In the genomic region with DNA sequence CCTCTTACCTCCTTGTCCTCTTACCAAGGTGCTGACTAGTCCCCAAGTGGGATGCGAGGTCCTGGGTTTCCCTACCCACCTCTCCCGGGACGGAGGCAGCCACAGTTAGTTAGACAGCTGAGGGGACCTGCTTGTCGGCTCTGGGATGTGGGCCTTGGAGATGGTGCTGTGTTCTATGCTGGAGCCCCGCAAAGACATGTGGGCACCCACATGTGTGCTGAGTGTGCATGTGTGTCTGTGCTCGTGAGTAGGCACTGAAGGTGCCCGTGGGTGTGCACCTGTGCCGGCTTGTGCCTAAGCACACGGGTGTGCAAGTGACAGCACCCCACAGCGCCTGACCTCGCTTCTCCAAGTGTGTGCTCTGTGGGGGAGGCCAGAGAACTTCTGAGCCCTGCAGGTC, we compare ENCODE assay signal across 11 cellular contexts.
A peak's percentile ranks its signal among the peaks of the same experiment; 100 is the strongest.
DNase-seq lines count a peak whose midpoint lies in the region; ATAC-seq, FAIRE-seq and TF ChIP-seq lines count a peak whose summit lies in the region.
"Had no signal": no experiment of that assay in that cellular context is flagged by ENCODE, and none has a peak within 500 bp of the region (broad histone marks: within the 10 kb centered on the region; RNA-seq: fewer than 3 reads in every experiment).

No MANE protein-coding gene starts in this region.

- no peak overlapping the region for H3K27ac Mint-ChIP-seq in astrocyte (ENCODE audit: unreplicated experiment)
- H3K27ac Mint-ChIP-seq: activated CD4-positive, alpha-beta T cell treated with anti-CD3 and anti-CD28 coated beads for 36 hours had no signal

- H3K4me3 ChIP-seq in cardiac muscle cell (peak overlapping the region; percentile 41), astrocyte (ENCODE audit: insufficient read depth, low read depth, low read length) (no peak overlapping the region), mucosa of rectum (ENCODE audit: low read length in 2 of 2) (peak overlapping the region; percentile 65 to 69), upper lobe of right lung (peak overlapping the region; percentile 39), left lung (peak overlapping the region in 1 of 2 donors; percentile 29)

- ATAC-seq in left cardiac atrium (no peak), upper lobe of right lung (no peak), left lung (no peak)

- H3K36me3 Mint-ChIP-seq in astrocyte (ENCODE audit: low read depth, unreplicated experiment) = no peaks in the 10 kb centered on the region

- H3K36me3 ChIP-seq in cardiac muscle cell (no peaks in the 10 kb centered on the region), astrocyte (ENCODE audit: insufficient read depth, low read length) (no peaks in the 10 kb centered on the region), mucosa of rectum (ENCODE audit: control insufficient read depth in 2 of 2, insufficient read depth in 2 of 2, low read length in 2 of 2) (no peaks in the 10 kb centered on the region), upper lobe of right lung (no peaks in the 10 kb centered on the region), left lung (no peaks in the 10 kb centered on the region)

- H3K9ac ChIP-seq in astrocyte (ENCODE audit: low read length) = no peak overlapping the region
- peak overlapping the region; percentile 38 to 52 for H3K9ac ChIP-seq in mucosa of rectum (ENCODE audit: low read depth in 1 of 2, low read length in 2 of 2)

- H3K9me3 ChIP-seq in cardiac muscle cell (ENCODE audit: low read depth) (no peaks in the 10 kb centered on the region), astrocyte (ENCODE audit: insufficient read depth, low read depth, low read length) (peaks cover 18% of the 10 kb centered on the region), mucosa of rectum (ENCODE audit: control insufficient read depth in 2 of 2, low read length in 2 of 2) (no peaks in the 10 kb centered on the region), upper lobe of right lung (no peaks in the 10 kb centered on the region), left lung (no peaks in the 10 kb centered on the region)

- H3K27me3 ChIP-seq in cardiac muscle cell (no peaks in the 10 kb centered on the region), astrocyte (ENCODE audit: insufficient read depth, low read length) (peaks cover 59% of the 10 kb centered on the region), mucosa of rectum (ENCODE audit: control insufficient read depth in 2 of 2, insufficient read depth in 2 of 2, low read length in 2 of 2) (peaks cover 4 to 5% of the 10 kb centered on the region in 2 donors), upper lobe of right lung (peaks cover 13% of the 10 kb centered on the region), left lung (peaks cover 5 to 51% of the 10 kb centered on the region in 2 donors)

- intact Hi-C loops in left cardiac atrium (cut with DNase I) = no loop called here
- intact Hi-C loops in upper lobe of right lung (cut with DNase I) = no loop called here
- intact Hi-C loops in left lung (cut with DNase I) = no loop called here

- H3K4me1 Mint-ChIP-seq in astrocyte (ENCODE audit: low read depth, unreplicated experiment) = no peaks in the 10 kb centered on the region

- H3K4me3 Mint-ChIP-seq in astrocyte (ENCODE audit: unreplicated experiment) = no peak overlapping the region
- H3K4me3 Mint-ChIP-seq: activated CD4-positive, alpha-beta T cell treated with anti-CD3 and anti-CD28 coated beads for 36 hours had no signal

- peaks cover 80% of the 10 kb centered on the region for H3K27me3 Mint-ChIP-seq in astrocyte (ENCODE audit: low read depth, unreplicated experiment)

- TF ChIP-seq CTCF in cardiac muscle cell (IDR thresholded peaks at IDR 0.05; ENCODE audit: low read depth, low read length) (no peak), astrocyte (IDR thresholded peaks at IDR 0.05; ENCODE audit: insufficient read depth, low read depth, low read length) (no peak), upper lobe of right lung (IDR thresholded peaks at IDR 0.05) (no peak), left lung (IDR thresholded peaks at IDR 0.05) (no peak)

- FAIRE-seq in astrocyte (lab: Jason Lieb, UNC) = no peak

- H3K4me2 ChIP-seq in astrocyte (ENCODE audit: low read length) = peak overlapping the region; percentile 72

- H2AFZ ChIP-seq in astrocyte (ENCODE audit: low read depth, low read length) = no peak overlapping the region

- peaks cover 3% of the 10 kb centered on the region for H3K9me3 Mint-ChIP-seq in astrocyte (ENCODE audit: unreplicated experiment)
- H3K9me3 Mint-ChIP-seq: central memory CD8-positive, alpha-beta T cell had no signal

- no peaks in the 10 kb centered on the region for H3K4me1 ChIP-seq in cardiac muscle cell (ENCODE audit: low read depth)
- peaks cover 4% of the 10 kb centered on the region for H3K4me1 ChIP-seq in astrocyte (ENCODE audit: insufficient read depth, low read length)
- H3K4me1 ChIP-seq in mucosa of rectum (ENCODE audit: control insufficient read depth in 2 of 2, insufficient read depth in 2 of 2, low read length in 2 of 2) = peaks cover 0 to 22% of the 10 kb centered on the region in 2 donors
- H3K4me1 ChIP-seq in upper lobe of right lung = peaks cover 7% of the 10 kb centered on the region
- H3K4me1 ChIP-seq in left lung = peaks cover 0 to 12% of the 10 kb centered on the region in 2 donors

- no peak for DNase-seq in cardiac muscle cell (ENCODE audit: low read depth in 1 of 2, low spot score in 1 of 2)
- no peak for DNase-seq in left cardiac atrium
- no peak for DNase-seq in astrocyte (ENCODE audit: low read depth)
- no peak for DNase-seq in upper lobe of right lung
- DNase-seq in dedifferentiated amniotic fluid mesenchymal stem cell (ENCODE audit: extremely low spot score) = no peak
- no peak for DNase-seq in SIG-M5 treated with dmso at 0.1 percent for 504 hours (lab: John Stamatoyannopoulos, UW; ENCODE audit: unreplicated experiment)
- DNase-seq in left lung = no peak
- DNase-seq: activated CD4-positive, alpha-beta T cell treated with anti-CD3 and anti-CD28 coated beads for 36 hours; stimulated activated CD4-positive, alpha-beta T cell treated with anti-CD3 and anti-CD28 coated beads, Interleukin-12 subunit alpha, Interleukin-12 subunit beta, amount 100 ng/mL, for 4 hours had no signal

- peaks cover 10% of the 10 kb centered on the region for H4K20me1 ChIP-seq in astrocyte (ENCODE audit: insufficient read depth, low read length)

- H3K79me2 ChIP-seq in astrocyte (ENCODE audit: insufficient read depth, low read length) = no peaks in the 10 kb centered on the region

- no peak overlapping the region for H3K27ac ChIP-seq in cardiac muscle cell
- no peak overlapping the region for H3K27ac ChIP-seq in astrocyte (ENCODE audit: low read depth, low read length)
- H3K27ac ChIP-seq in mucosa of rectum (ENCODE audit: low read depth in 2 of 2, low read length in 2 of 2) = peak overlapping the region; percentile 45 to 52
- no peak overlapping the region for H3K27ac ChIP-seq in upper lobe of right lung
- no peak overlapping the region for H3K27ac ChIP-seq in left lung

Comparison
In these comparisons a context has a peak if more than half of its experiments do, and no peak if none do; other contexts are left out.
1. H3K27ac ChIP-seq: peak in mucosa of rectum (2 of 2); none in cardiac muscle cell (single experiment), astrocyte (single experiment), upper lobe of right lung (single experiment) and left lung (0 of 2).